In genomic region chr16:15621456-15621855, GRCh38 we compare ENCODE assay signal across 24 cellular contexts. TPM values are rescaled to one million over a fixed set of nuclear protein-coding genes. Genes with fewer than 3 reads are reported as not detected.
A peak's percentile ranks its signal among the peaks of the same experiment; 100 is the strongest.
DNase-seq lines count a peak whose midpoint lies in the region; ATAC-seq and TF ChIP-seq lines count a peak whose summit lies in the region.
"Had no signal": no experiment of that assay in that cellular context is flagged by ENCODE, and none has a peak within 500 bp of the region (broad histone marks: within the 10 kb centered on the region; RNA-seq: fewer than 3 reads in every experiment).

No MANE protein-coding gene starts in this region.

- H3K27ac Mint-ChIP-seq in activated naive CD8-positive, alpha-beta T cell: peak overlapping the region; percentile 70
- H3K27ac Mint-ChIP-seq in activated naive CD8-positive, alpha-beta T cell treated with anti-CD3 and anti-CD28 coated beads for 36 hours: no peak overlapping the region

- H3K4me3 ChIP-seq in WERI-Rb-1 (ENCODE audit: low read depth, low read length) (no peak overlapping the region), right atrium auricular region (no peak overlapping the region), skeletal muscle tissue (ENCODE audit: low read length in 3 of 3) (peak overlapping the region in 2 of 3 donors; percentile 22 to 49)
- H3K4me3 ChIP-seq: A549, GM12878, GM23248, HAP-1, MG63, Peyer's patch had no signal

- TF ChIP-seq CTCF in WERI-Rb-1 (IDR thresholded peaks at IDR 0.05; ENCODE audit: low read depth, low read length): no peak
- TF ChIP-seq CTCF in right atrium auricular region (IDR thresholded peaks at IDR 0.05): no peak

- no peak for ATAC-seq in HG03025 (IDR thresholded peaks at IDR 0.05; ENCODE audit: low FRiP score, unreplicated experiment)
- ATAC-seq: A549, GM12878 had no signal

- H3K27ac ChIP-seq in WERI-Rb-1: peak overlapping the region; percentile 14; the same call in 1 of the 2 replicates
- H3K27ac ChIP-seq in right atrium auricular region: peak overlapping the region; percentile 62 to 65
- peak overlapping the region; percentile 27 for H3K27ac ChIP-seq in skeletal muscle tissue (ENCODE audit: low read depth, low read length)
- H3K27ac ChIP-seq: A549, GM23248, Peyer's patch had no signal

- H3K4me1 Mint-ChIP-seq in activated naive CD8-positive, alpha-beta T cell (ENCODE audit: low read depth): no peaks in the 10 kb centered on the region
- peaks cover 7% of the 10 kb centered on the region for H3K4me1 Mint-ChIP-seq in activated naive CD8-positive, alpha-beta T cell treated with anti-CD3 and anti-CD28 coated beads for 36 hours

- H3K4me3 Mint-ChIP-seq in activated naive CD8-positive, alpha-beta T cell: no peak overlapping the region
- H3K4me3 Mint-ChIP-seq in activated naive CD8-positive, alpha-beta T cell treated with anti-CD3 and anti-CD28 coated beads for 36 hours: no peak overlapping the region
- H3K4me3 Mint-ChIP-seq: CD8-positive, alpha-beta memory T cell had no signal

- H3K9ac ChIP-seq in skeletal muscle tissue (ENCODE audit: low read depth in 1 of 3, low read length in 3 of 3): peak overlapping the region in 1 of 3 donors; percentile 73
- H3K9ac ChIP-seq: GM23248 had no signal

- H3K36me3 ChIP-seq in WERI-Rb-1 (peaks cover 61% of the 10 kb centered on the region), right atrium auricular region (peaks cover 85% of the 10 kb centered on the region), skeletal muscle tissue (ENCODE audit: control insufficient read depth in 3 of 3, insufficient read depth in 3 of 3, low read length in 3 of 3) (peaks cover 43 to 65% (median 53%) of the 10 kb centered on the region in 3 donors)

- no peaks in the 10 kb centered on the region for H3K27me3 Mint-ChIP-seq in activated naive CD8-positive, alpha-beta T cell
- H3K27me3 Mint-ChIP-seq in activated naive CD8-positive, alpha-beta T cell treated with anti-CD3 and anti-CD28 coated beads for 36 hours: no peaks in the 10 kb centered on the region
- H3K27me3 Mint-ChIP-seq: CD8-positive, alpha-beta memory T cell had no signal

- no peak for DNase-seq in activated naive CD8-positive, alpha-beta T cell treated with anti-CD3 and anti-CD28 coated beads for 36 hours
- no peak for DNase-seq in WERI-Rb-1
- no peak for DNase-seq in right atrium auricular region (ENCODE audit: low spot score)
- DNase-seq in stimulated activated CD4-positive, alpha-beta T cell treated with anti-CD3 and anti-CD28 coated beads, Interleukin-4, amount 100 ng/mL, for 1 hour: no peak
- DNase-seq in NCI-H2196 treated with DMSO at 0.1 percent for 48 hours (lab: John Stamatoyannopoulos, UW; ENCODE audit: unreplicated experiment): no peak
- DNase-seq: CD8-positive, alpha-beta memory T cell; DMS53; EL; IMR-90; Kasumi-1; MG63; NCI-H1092; NCI-H1436 treated with DMSO at 0.1 percent for 48 hours; NCI-H2029; NCI-H2171; NCI-H526 treated with DMSO at 0.1 percent for 48 hours; Peyer's patch had no signal

- H3K4me1 ChIP-seq in right atrium auricular region (peaks cover 0 to 25% of the 10 kb centered on the region in 2 donors), skeletal muscle tissue (ENCODE audit: control insufficient read depth in 3 of 3, insufficient read depth in 3 of 3, low read length in 3 of 3) (peaks cover 8 to 15% (median 12%) of the 10 kb centered on the region in 3 donors)
- H3K4me1 ChIP-seq: A549, HAP-1, Peyer's patch had no signal

- H3K36me3 Mint-ChIP-seq in activated naive CD8-positive, alpha-beta T cell: peaks cover 16% of the 10 kb centered on the region
- H3K36me3 Mint-ChIP-seq in activated naive CD8-positive, alpha-beta T cell treated with anti-CD3 and anti-CD28 coated beads for 36 hours: peaks cover 33% of the 10 kb centered on the region

- H3K9me3 Mint-ChIP-seq in activated naive CD8-positive, alpha-beta T cell (ENCODE audit: low read depth): no peaks in the 10 kb centered on the region
- no peaks in the 10 kb centered on the region for H3K9me3 Mint-ChIP-seq in activated naive CD8-positive, alpha-beta T cell treated with anti-CD3 and anti-CD28 coated beads for 36 hours
- H3K9me3 Mint-ChIP-seq: CD8-positive, alpha-beta memory T cell had no signal

- H3K27me3 ChIP-seq in WERI-Rb-1 (ENCODE audit: insufficient read depth, low read depth, severe bottlenecking): no peaks in the 10 kb centered on the region
- no peaks in the 10 kb centered on the region for H3K27me3 ChIP-seq in right atrium auricular region
- no peaks in the 10 kb centered on the region for H3K27me3 ChIP-seq in skeletal muscle tissue (ENCODE audit: control insufficient read depth in 3 of 3, insufficient read depth in 3 of 3, low read length in 3 of 3)
- H3K27me3 ChIP-seq: MG63, Peyer's patch had no signal

- no peaks in the 10 kb centered on the region for H3K9me3 ChIP-seq in WERI-Rb-1 (ENCODE audit: severe bottlenecking)
- no peaks in the 10 kb centered on the region for H3K9me3 ChIP-seq in right atrium auricular region
- no peaks in the 10 kb centered on the region for H3K9me3 ChIP-seq in skeletal muscle tissue (ENCODE audit: control insufficient read depth in 3 of 3, low read length in 3 of 3)
- H3K9me3 ChIP-seq: A549, HAP-1, MG63, Peyer's patch had no signal

RNA-seq across cellular contexts. Expression of gene MARF1, which starts 21.5 kb away (rescaled TPM):
- total RNA-seq in activated naive CD8-positive, alpha-beta T cell treated with anti-CD3 and anti-CD28 coated beads for 36 hours: 10 to 100 TPM; 51.0 to 52.1 TPM
- total RNA-seq in right atrium auricular region (10 to 100 TPM; 17.1 to 24.8 TPM), skeletal muscle tissue (16.7 TPM)

RNA-seq across cellular contexts. Expression of gene NDE1, which starts 28.6 kb away (rescaled TPM):
- 100 to 1,000 TPM; 115 to 117 TPM for total RNA-seq in activated naive CD8-positive, alpha-beta T cell treated with anti-CD3 and anti-CD28 coated beads for 36 hours
- 10 to 100 TPM; 12.5 to 18.6 TPM for total RNA-seq in right atrium auricular region
- 12.5 TPM for total RNA-seq in skeletal muscle tissue

Comparison
In these comparisons a context has a peak if more than half of its experiments do, and no peak if none do; other contexts are left out.
1. H3K4me3 ChIP-seq: peak in skeletal muscle tissue (2 of 3); none in WERI-Rb-1 (single experiment) and right atrium auricular region (0 of 2).
2. Peak in every context shown above with its lines, with median percentiles within 50 percentile points of each other: H3K27ac ChIP-seq.